ENCODE assay signal across 1 cellular context in genomic region chr4:128061566-128062536, GRCh38.
TF ChIP-seq lines count a peak whose summit lies in the region.

No MANE protein-coding gene starts in this region.

TF ChIP-seq in K562, 482 proteins besides CTCF, POLR2A, EP300 and RAD21 (continued from another document and continues in another):
- TF ChIP-seq ZMIZ1 (IDR thresholded peaks at IDR 0.05; ENCODE audit: low read depth in 2 of 2, low read length in 2 of 2) (no peak), NR1H2 (CRISPR knock-in tag; IDR thresholded peaks at IDR 0.05) (no peak), TBL1XR1 (IDR thresholded peaks at IDR 0.05; ENCODE audit: low read length in 2 of 2) (no peak), HOMEZ (CRISPR knock-in tag; IDR thresholded peaks at IDR 0.05) (no peak), MECOM (CRISPR knock-in tag; IDR thresholded peaks at IDR 0.05) (no peak), RNF219 (CRISPR knock-in tag; IDR thresholded peaks at IDR 0.05) (no peak), ZNF282 (CRISPR knock-in tag; IDR thresholded peaks at IDR 0.05) (0 out of 2 replicates have a peak, but pooled peaks have one; percentile 47), RERE (CRISPR knock-in tag; IDR thresholded peaks at IDR 0.05; ENCODE audit: borderline replicate concordance) (0 out of 2 replicates have a peak, but pooled peaks have one; percentile 17), ZNF239 (CRISPR knock-in tag; IDR thresholded peaks at IDR 0.05) (no peak), PPARD (CRISPR knock-in tag; IDR thresholded peaks at IDR 0.05) (no peak), FOXO4 (CRISPR knock-in tag; IDR thresholded peaks at IDR 0.05) (no peak), THAP7 (CRISPR knock-in tag; IDR thresholded peaks at IDR 0.05) (no peak), ZNF232 (CRISPR knock-in tag; IDR thresholded peaks at IDR 0.05) (no peak; the same call in 1 of the 2 replicates), SOX6 (IDR thresholded peaks at IDR 0.05) (no peak), SMAD4 (CRISPR knock-in tag; conservative IDR thresholded peaks at IDR 0.05) (no peak), FOXJ2 (tag; IDR thresholded peaks at IDR 0.05) (no peak), NR3C1 (CRISPR knock-in tag; IDR thresholded peaks at IDR 0.05) (no peak), GATAD2B (IDR thresholded peaks at IDR 0.05; ENCODE audit: borderline replicate concordance) (no peak), ATF2 (CRISPR knock-in tag; IDR thresholded peaks at IDR 0.05) (no peak), TEAD4 (IDR thresholded peaks at IDR 0.05; ENCODE audit: low read length) (no peak; the same call in 1 of the 2 replicates), TEAD4 (CRISPR knock-in tag; IDR thresholded peaks at IDR 0.05; ENCODE audit: borderline replicate concordance) (no peak), NUFIP1 (IDR thresholded peaks at IDR 0.05; ENCODE audit: partially characterized antibody) (no peak), JUNB (CRISPR knock-in tag; conservative IDR thresholded peaks at IDR 0.05) (no peak), ZNF551 (CRISPR knock-in tag; IDR thresholded peaks at IDR 0.05) (no peak), HIVEP1 (CRISPR knock-in tag; IDR thresholded peaks at IDR 0.05) (no peak), PBX2 (CRISPR knock-in tag; IDR thresholded peaks at IDR 0.05; ENCODE audit: low read depth) (no peak), PBX2 (tag; conservative IDR thresholded peaks at IDR 0.05; ENCODE audit: low read depth) (no peak), NFIX (CRISPR knock-in tag; IDR thresholded peaks at IDR 0.05; ENCODE audit: low read depth) (no peak), NEUROD1 (IDR thresholded peaks at IDR 0.05; ENCODE audit: borderline replicate concordance, low read depth, low read length, partially characterized antibody) (no peak), E2F8 (IDR thresholded peaks at IDR 0.05; ENCODE audit: low read depth, partially characterized antibody) (no peak), USF1 (CRISPR knock-in tag; IDR thresholded peaks at IDR 0.05) (no peak), MCM7 (IDR thresholded peaks at IDR 0.05) (no peak), ZBTB1 (CRISPR knock-in tag; IDR thresholded peaks at IDR 0.05; ENCODE audit: borderline replicate concordance, low read depth) (peak; percentile 53), HDAC3 (IDR thresholded peaks at IDR 0.05; ENCODE audit: borderline replicate concordance, partially characterized antibody) (no peak), ZNF146 (CRISPR knock-in tag; IDR thresholded peaks at IDR 0.05; ENCODE audit: unreplicated experiment) (no peak), GTF2A2 (tag; IDR thresholded peaks at IDR 0.05) (no peak)
